Comparison of ENCODE assay signal across 8 cellular contexts in the genomic region with DNA sequence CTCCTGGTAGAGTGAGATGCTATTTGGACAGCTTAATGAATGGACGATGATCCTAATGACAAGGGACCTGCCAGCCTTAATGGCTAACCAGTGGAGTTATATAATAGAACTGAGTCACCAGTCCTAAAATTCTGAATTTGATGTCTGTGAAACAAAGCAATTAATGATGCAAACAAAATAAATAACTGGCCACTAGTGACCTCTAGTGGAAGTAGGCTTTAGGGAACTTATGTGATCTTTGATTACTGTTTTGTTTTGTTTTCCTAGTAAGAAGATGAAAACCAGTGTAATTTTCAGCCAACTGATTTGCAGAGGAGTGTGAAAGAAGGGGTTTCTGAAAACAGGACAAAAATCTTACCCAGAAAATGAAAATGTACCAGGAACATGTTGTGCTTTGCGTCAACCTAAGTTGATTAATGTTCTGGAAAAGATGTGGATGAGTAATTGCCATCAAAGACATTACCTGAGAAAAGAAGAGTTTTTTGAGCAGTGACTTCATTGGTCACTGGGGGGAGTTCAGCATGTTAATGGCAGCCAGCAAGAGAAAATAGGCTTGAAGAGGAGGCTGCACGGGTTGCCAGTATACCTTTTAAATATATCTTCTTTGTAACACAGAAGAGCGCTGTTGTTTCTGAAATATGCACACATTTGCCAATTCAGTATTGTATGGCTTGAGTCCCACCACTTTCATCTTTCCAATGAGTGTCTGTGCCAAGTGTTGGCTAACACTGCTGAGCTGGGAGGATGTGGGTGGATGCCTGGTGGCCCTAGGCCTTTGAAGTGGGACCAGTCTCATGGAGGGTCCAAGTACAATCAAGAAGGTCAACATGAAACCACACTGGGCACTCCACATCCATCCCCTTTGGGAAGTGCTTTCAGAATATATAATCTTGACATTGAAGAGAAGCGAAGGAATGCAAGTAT. TPM values are rescaled to one million over a fixed set of nuclear protein-coding genes. Genes with fewer than 3 reads are reported as not detected.
DNase-seq lines count a peak whose midpoint lies in the region; ATAC-seq, FAIRE-seq and TF ChIP-seq lines count a peak whose summit lies in the region.

No MANE protein-coding gene starts in this region.

- WGBS in A549 (ENCODE audit: missing lambda C conversion rate) = 40% methylated on average over 5 of the region's 5 CpGs
- 74 to 91% methylated on average over 5 of the region's 5 CpGs for WGBS in lung, 2 donors

- no peaks in the 10 kb centered on the region for H3K9me3 Mint-ChIP-seq in activated CD8-positive, alpha-beta memory T cell treated with anti-CD3 and anti-CD28 coated beads, Interleukin-2, amount 10 ng/mL, durations not matched to agents 7 days and 5 days (ENCODE audit: low read depth)
- H3K9me3 Mint-ChIP-seq in CD8-positive, alpha-beta T cell = no peaks in the 10 kb centered on the region

- no peak overlapping the region for H3K4me3 Mint-ChIP-seq in activated CD8-positive, alpha-beta memory T cell treated with anti-CD3 and anti-CD28 coated beads, Interleukin-2, amount 10 ng/mL, durations not matched to agents 7 days and 5 days
- H3K4me3 Mint-ChIP-seq in CD8-positive, alpha-beta T cell = no peak overlapping the region

- ATAC-seq in A549 (peak; percentile 39 to 64; a peak in 3 of 6 replicates), GM18868 (IDR thresholded peaks at IDR 0.05; ENCODE audit: unreplicated experiment) (peak; percentile 47), lung (ENCODE audit: insufficient read depth, low FRiP score) (no peak), GM18519 (IDR thresholded peaks at IDR 0.05; ENCODE audit: low FRiP score, unreplicated experiment) (no peak)
- ATAC-seq in activated CD8-positive, alpha-beta memory T cell treated with anti-CD3 and anti-CD28 coated beads, Interleukin-2, amount 10 ng/mL, durations not matched to agents 7 days and 5 days = no peak
- no peak for ATAC-seq in CD8-positive, alpha-beta T cell

- peaks cover 2% of the 10 kb centered on the region for H3K4me1 Mint-ChIP-seq in activated CD8-positive, alpha-beta memory T cell treated with anti-CD3 and anti-CD28 coated beads, Interleukin-2, amount 10 ng/mL, durations not matched to agents 7 days and 5 days
- H3K4me1 Mint-ChIP-seq in CD8-positive, alpha-beta T cell (ENCODE audit: low read depth) = no peaks in the 10 kb centered on the region

- no peak overlapping the region for H3K27ac Mint-ChIP-seq in activated CD8-positive, alpha-beta memory T cell treated with anti-CD3 and anti-CD28 coated beads, Interleukin-2, amount 10 ng/mL, durations not matched to agents 7 days and 5 days
- H3K27ac Mint-ChIP-seq in CD8-positive, alpha-beta T cell = no peak overlapping the region

- no peaks in the 10 kb centered on the region for H3K36me3 Mint-ChIP-seq in activated CD8-positive, alpha-beta memory T cell treated with anti-CD3 and anti-CD28 coated beads, Interleukin-2, amount 10 ng/mL, durations not matched to agents 7 days and 5 days
- H3K36me3 Mint-ChIP-seq in CD8-positive, alpha-beta T cell = no peaks in the 10 kb centered on the region

- H3K36me3 ChIP-seq in lung (ENCODE audit: control insufficient read depth in 2 of 2, insufficient read depth in 2 of 2, low read length in 2 of 2) = no peaks in the 10 kb centered on the region
- H3K36me3 ChIP-seq in CD8-positive, alpha-beta T cell (ENCODE audit: insufficient read depth, low read length) = no peaks in the 10 kb centered on the region

- intact Hi-C loops in CD8-positive, alpha-beta T cell (cut with DNase I, micrococcal nuclease) = no loop called here

- H3K4me2 ChIP-seq in A549 = no peak overlapping the region

- peak; percentile 71 to 80 for TF ChIP-seq RAD21 in A549 (conservative IDR thresholded peaks at IDR 0.05 in 1 of 2, IDR thresholded peaks at IDR 0.05 in 1 of 2)

- FAIRE-seq in A549 (lab: Jason Lieb, UNC) = peak; percentile 28

- peak; percentile 10 to 47 for DNase-seq in A549 (ENCODE audit: low read depth in 1 of 2, low spot score in 1 of 2)
- DNase-seq in NCI-H226 = peak; percentile 17
- DNase-seq in cardiac fibroblast (ENCODE audit: low read depth in 2 of 2) = peak; percentile 82 to 85
- DNase-seq in lung (ENCODE audit: low spot score) = no peak
- no peak for DNase-seq in activated CD8-positive, alpha-beta memory T cell treated with anti-CD3 and anti-CD28 coated beads, Interleukin-2, amount 10 ng/mL, durations not matched to agents 7 days and 5 days
- no peak for DNase-seq in CD8-positive, alpha-beta T cell

- H3K4me1 ChIP-seq in A549 = no peaks in the 10 kb centered on the region
- no peaks in the 10 kb centered on the region for H3K4me1 ChIP-seq in lung (ENCODE audit: control insufficient read depth in 2 of 2, insufficient read depth in 2 of 2, low read length in 2 of 2)
- no peaks in the 10 kb centered on the region for H3K4me1 ChIP-seq in CD8-positive, alpha-beta T cell (ENCODE audit: insufficient read depth, low read length)

- H3K27me3 Mint-ChIP-seq in activated CD8-positive, alpha-beta memory T cell treated with anti-CD3 and anti-CD28 coated beads, Interleukin-2, amount 10 ng/mL, durations not matched to agents 7 days and 5 days = peaks cover 27% of the 10 kb centered on the region
- peaks cover 10% of the 10 kb centered on the region for H3K27me3 Mint-ChIP-seq in CD8-positive, alpha-beta T cell (ENCODE audit: low read depth)

- no peaks in the 10 kb centered on the region for H3K27me3 ChIP-seq in lung (ENCODE audit: control insufficient read depth, insufficient read depth)
- H3K27me3 ChIP-seq in CD8-positive, alpha-beta T cell (ENCODE audit: insufficient read depth, low read length) = no peaks in the 10 kb centered on the region

- no peak overlapping the region for H3K27ac ChIP-seq in A549
- H3K27ac ChIP-seq in lung (ENCODE audit: low read depth in 1 of 2, low read length in 1 of 2) = no peak overlapping the region
- no peak overlapping the region for H3K27ac ChIP-seq in CD8-positive, alpha-beta T cell (ENCODE audit: low read depth, low read length)

- CTCF ChIA-PET in A549 (lab: Yijun Ruan, JAX) = interaction anchor here (0.7 to 11.1 kb wide), 27 partner anchors 9 to 1052 kb away, joined by 3 to 188 read pairs (median 4); partner anchors contain the start of gene VEPH1
- CTCF ChIA-PET in activated CD8-positive, alpha-beta memory T cell treated with anti-CD3 and anti-CD28 coated beads, Interleukin-2, amount 10 ng/mL, durations not matched to agents 7 days and 5 days (lab: Charles Lee) = no interaction called here
- CTCF ChIA-PET in CD8-positive, alpha-beta T cell (lab: Charles Lee) = no interaction called here

- H3K4me3 ChIP-seq in A549 (no peak overlapping the region), cardiac fibroblast (replicated peaks in 1 of 2; ENCODE audit: low read depth in 2 of 2, low read length in 2 of 2) (no peak overlapping the region), lung (no peak overlapping the region)
- no peak overlapping the region for H3K4me3 ChIP-seq in CD8-positive, alpha-beta T cell (ENCODE audit: low read depth, low read length)

- POLR2A ChIA-PET in A549 (lab: Yijun Ruan, JAX) = no interaction called here
- POLR2A ChIA-PET in CD8-positive, alpha-beta T cell (lab: Charles Lee) = no interaction called here

- no peak for TF ChIP-seq EP300 in A549 (IDR thresholded peaks at IDR 0.05)

- no peak for TF ChIP-seq POLR2A in A549 (IDR thresholded peaks at IDR 0.05; ENCODE audit: low read length)

- H3K9me3 ChIP-seq in A549 = no peaks in the 10 kb centered on the region
- no peaks in the 10 kb centered on the region for H3K9me3 ChIP-seq in lung (ENCODE audit: control insufficient read depth in 2 of 2, insufficient read depth in 1 of 2, low read length in 1 of 2)
- H3K9me3 ChIP-seq in CD8-positive, alpha-beta T cell (ENCODE audit: low read length) = no peaks in the 10 kb centered on the region

- TF ChIP-seq CTCF in A549 (IDR thresholded peaks at IDR 0.05) (peak; percentile 82), cardiac fibroblast (IDR thresholded peaks at IDR 0.05; ENCODE audit: low read depth, low read length) (peak; percentile 50), lung (IDR thresholded peaks at IDR 0.05; ENCODE audit: control extremely low read depth, extremely low read depth) (peak; percentile 23)
- TF ChIP-seq CTCF in CD8-positive, alpha-beta T cell (IDR thresholded peaks at IDR 0.05) = no peak

TF ChIP-seq in A549, 52 proteins besides CTCF, POLR2A, EP300 and RAD21:
- TF ChIP-seq SMC3 (IDR thresholded peaks at IDR 0.05) (peak; percentile 83), JUNB (IDR thresholded peaks at IDR 0.05) (no peak)

RNA-seq across cellular contexts. Expression of gene VEPH1, which starts 9.3 kb away (rescaled TPM):
- polyA plus RNA-seq in A549 (2011; rRNA removed) = 0.16 and 0.24 TPM in 2 replicates
- polyA plus RNA-seq in A549 (2012; cell fraction: cytosol; rRNA removed) = 0.09 TPM in 1 of 2 replicates, not detected in the other
- 0.05 TPM in 1 of 2 replicates, not detected in the other for polyA plus RNA-seq in A549 (2012; cell fraction: nucleus; rRNA removed)
- polyA plus RNA-seq in A549 (2017; fragmentation: RNase III; extraction: RNeasy Plus Mini Kit Qiagen cat#74134 plus additional on column Dnase treatment) = 0.04 to 0.09 TPM in 2 of 3 replicates, not detected in the other
- polyA minus RNA-seq in A549 (2011; rRNA and poly(A)+ RNA removed) = 0.63 and 0.83 TPM in 2 replicates
- 100 to 1,000 TPM in 1 of 2 donors, 10 to 100 TPM in 1; 77.6 to 237 TPM for total RNA-seq in lung
- 10 to 100 TPM; 14.6 to 53.5 TPM for polyA plus RNA-seq in lung
- not detected for total RNA-seq in activated CD8-positive, alpha-beta memory T cell treated with anti-CD3 and anti-CD28 coated beads, Interleukin-2, amount 10 ng/mL, durations not matched to agents 7 days and 5 days
- not detected for total RNA-seq in CD8-positive, alpha-beta T cell

RNA-seq across cellular contexts. Expression of gene PTX3, which starts 57.2 kb away (rescaled TPM):
- polyA plus RNA-seq in A549 (2011; rRNA removed) = 0.35 and 0.85 TPM in 2 replicates
- 0.19 and 0.21 TPM in 2 replicates for polyA plus RNA-seq in A549 (2012; cell fraction: cytosol; rRNA removed)
- 0.23 and 0.38 TPM in 2 replicates for polyA plus RNA-seq in A549 (2012; cell fraction: nucleus; rRNA removed)
- polyA plus RNA-seq in A549 (2017; fragmentation: RNase III; extraction: RNeasy Plus Mini Kit Qiagen cat#74134 plus additional on column Dnase treatment) = 0.14 to 0.55 TPM (median 0.38 TPM) in 3 replicates
- 0.15 and 0.74 TPM in 2 replicates for polyA minus RNA-seq in A549 (2011; rRNA and poly(A)+ RNA removed)
- 10 to 100 TPM in 1 of 2 donors, 1 to 10 TPM in 1; 4.1 to 45.8 TPM for total RNA-seq in lung
- 100 to 1,000 TPM in 1 of 2 donors, 1 to 10 TPM in 1; 6.4 to 626 TPM for polyA plus RNA-seq in lung
- total RNA-seq in activated CD8-positive, alpha-beta memory T cell treated with anti-CD3 and anti-CD28 coated beads, Interleukin-2, amount 10 ng/mL, durations not matched to agents 7 days and 5 days = not detected
- total RNA-seq in CD8-positive, alpha-beta T cell = not detected

Comparison
In these comparisons a context has a peak if more than half of its experiments do, and no peak if none do; other contexts are left out.
1. ATAC-seq: peak in A549 (2 of 2) and GM18868 (single experiment); none in lung (single experiment), activated CD8-positive, alpha-beta memory T cell treated with anti-CD3 and anti-CD28 coated beads, Interleukin-2, amount 10 ng/mL, durations not matched to agents 7 days and 5 days (single experiment), GM18519 (single experiment) and CD8-positive, alpha-beta T cell (single experiment).
2. DNase-seq: peak in A549 (2 of 2), NCI-H226 (single experiment) and cardiac fibroblast (2 of 2); none in lung (single experiment), activated CD8-positive, alpha-beta memory T cell treated with anti-CD3 and anti-CD28 coated beads, Interleukin-2, amount 10 ng/mL, durations not matched to agents 7 days and 5 days (single experiment) and CD8-positive, alpha-beta T cell (0 of 7).
3. RNA of gene VEPH1, which starts 9.3 kb away (total RNA-seq): 77.6 to 237 TPM in lung; not detected in activated CD8-positive, alpha-beta memory T cell treated with anti-CD3 and anti-CD28 coated beads, Interleukin-2, amount 10 ng/mL, durations not matched to agents 7 days and 5 days and not detected in CD8-positive, alpha-beta T cell; every median in the first group is over 10 times any median in the second.
4. RNA of gene PTX3, which starts 57.2 kb away (total RNA-seq): 4.1 to 45.8 TPM in lung; not detected in CD8-positive, alpha-beta T cell and not detected in activated CD8-positive, alpha-beta memory T cell treated with anti-CD3 and anti-CD28 coated beads, Interleukin-2, amount 10 ng/mL, durations not matched to agents 7 days and 5 days; every median in the first group is over 4 times any median in the second.